In the genomic region with DNA sequence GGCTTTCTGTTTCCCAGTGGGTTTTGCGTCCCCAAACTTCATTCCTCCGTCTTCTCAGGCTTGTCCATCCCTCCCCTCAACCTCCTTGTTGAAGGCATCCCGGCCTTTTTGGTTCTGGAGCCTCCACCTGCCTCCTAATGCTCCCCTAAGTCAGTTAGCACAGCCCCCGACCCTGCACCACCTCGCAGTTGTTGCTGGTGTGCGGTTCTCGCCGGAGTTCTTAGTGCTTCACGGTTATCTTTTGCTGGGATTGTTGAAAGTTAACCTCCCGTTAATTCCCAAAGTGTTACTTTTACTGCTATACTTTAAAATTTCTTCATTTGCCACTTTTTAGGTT, we compare ENCODE assay signal across 8 cellular contexts. TPM values are rescaled to one million over a fixed set of nuclear protein-coding genes. Genes with fewer than 3 reads are reported as not detected.
A peak's percentile ranks its signal among the peaks of the same experiment; 100 is the strongest.
DNase-seq lines count a peak whose midpoint lies in the region; ATAC-seq and TF ChIP-seq lines count a peak whose summit lies in the region.

No MANE protein-coding gene starts in this region.

- H3K36me3 ChIP-seq in sigmoid colon = no peaks in the 10 kb centered on the region

- no peaks in the 10 kb centered on the region for H3K9me3 ChIP-seq in sigmoid colon

- intact Hi-C loops in sigmoid colon (cut with DNase I) = loop anchor here (1.0 to 2.0 kb wide), 2 partner anchors 54 to 107 kb away; a partner anchor contains a TSS

- no peak for TF ChIP-seq EP300 in sigmoid colon (IDR thresholded peaks at IDR 0.05)

- DNase-seq in SW480 (ENCODE audit: low spot score) (peak; percentile 8), foreskin keratinocyte (no peak), sigmoid colon (no peak), GM20000 (ENCODE audit: low spot score) (no peak), CD1c-positive myeloid dendritic cell (ENCODE audit: extremely low spot score) (no peak)
- no peak for DNase-seq in activated CD8-positive, alpha-beta memory T cell treated with anti-CD3 and anti-CD28 coated beads, Interleukin-2, amount 50 U/mL, for 48 hours

- H3K27me3 ChIP-seq in foreskin keratinocyte (no peaks in the 10 kb centered on the region), sigmoid colon (no peaks in the 10 kb centered on the region)

- peaks cover 13% of the 10 kb centered on the region for H3K4me1 ChIP-seq in foreskin keratinocyte
- peaks cover 0 to 21% (median 15%) of the 10 kb centered on the region in 4 donors for H3K4me1 ChIP-seq in sigmoid colon

- TF ChIP-seq POLR2A in sigmoid colon (IDR thresholded peaks at IDR 0.05) = no peak

- H3K27ac ChIP-seq in foreskin keratinocyte (peak overlapping the region; percentile 97), sigmoid colon (peak overlapping the region; percentile 87 to 89 (median 88))

- ATAC-seq in GM18511 (IDR thresholded peaks at IDR 0.05; ENCODE audit: unreplicated experiment) = peak; percentile 25
- peak; percentile 23 for ATAC-seq in HG02642 (IDR thresholded peaks at IDR 0.05; ENCODE audit: poor library complexity, unreplicated experiment)
- ATAC-seq in foreskin keratinocyte = peak; percentile 2

- TF ChIP-seq CTCF in foreskin keratinocyte (conservative IDR thresholded peaks at IDR 0.05) (no peak), sigmoid colon (IDR thresholded peaks at IDR 0.05) (no peak), GM20000 (IDR thresholded peaks at IDR 0.05; ENCODE audit: extremely low read depth, missing control alignments) (no peak)

- peak overlapping the region; percentile 76 to 94 (median 92) for H3K4me3 ChIP-seq in sigmoid colon

- WGBS in sigmoid colon, 2 donors = 1 to 10% methylated on average over 10 of the region's 10 CpGs

RNA-seq across cellular contexts. Expression of a gene that starts 0.4 kb away (rescaled TPM):
- total RNA-seq in foreskin keratinocyte (34.0 and 36.7 TPM in 2 replicates), sigmoid colon (10 to 100 TPM; 17.7 to 29.6 (median 19.8) TPM)
- polyA plus RNA-seq in foreskin keratinocyte (29.0 and 30.5 TPM in 2 replicates), sigmoid colon (10 to 100 TPM; 15.0 to 18.7 (median 16.2) TPM)

RNA-seq across cellular contexts. Expression of a gene that starts 54.2 kb away (rescaled TPM):
- total RNA-seq in foreskin keratinocyte (56.2 and 58.3 TPM in 2 replicates), sigmoid colon (10 to 100 TPM; 30.4 to 54.2 (median 39.5) TPM)
- polyA plus RNA-seq in foreskin keratinocyte (43.3 and 50.1 TPM in 2 replicates), sigmoid colon (10 to 100 TPM in 2 of 3 donors, 1 to 10 TPM in 1; 6.5 to 91.0 (median 13.2) TPM)
